ENCODE assay signal across 2 cellular contexts in genomic region chr20:53828673-53829085, GRCh38.
TF ChIP-seq lines count a peak whose summit lies in the region.

No MANE protein-coding gene starts in this region.

TF ChIP-seq in A549, 52 proteins besides CTCF, POLR2A, EP300 and RAD21 (continued from another document):
- TF ChIP-seq ELK1 (IDR thresholded peaks at IDR 0.05; ENCODE audit: low read depth, low read length) (no peak), BCL3 (IDR thresholded peaks at IDR 0.05) (no peak), CHD2 (IDR thresholded peaks at IDR 0.05; ENCODE audit: low read length, partially characterized antibody) (no peak), ESRRA (IDR thresholded peaks at IDR 0.05; ENCODE audit: borderline replicate concordance, low read length) (no peak), MAX (IDR thresholded peaks at IDR 0.05) (no peak), KDM1A (IDR thresholded peaks at IDR 0.05; ENCODE audit: low read depth) (no peak), TP53 (CRISPR knock-in tag; IDR thresholded peaks at IDR 0.05) (no peak), CBX2 (IDR thresholded peaks at IDR 0.05; ENCODE audit: borderline replicate concordance, low read depth) (no peak)
- TF ChIP-seq, protein P1, sequence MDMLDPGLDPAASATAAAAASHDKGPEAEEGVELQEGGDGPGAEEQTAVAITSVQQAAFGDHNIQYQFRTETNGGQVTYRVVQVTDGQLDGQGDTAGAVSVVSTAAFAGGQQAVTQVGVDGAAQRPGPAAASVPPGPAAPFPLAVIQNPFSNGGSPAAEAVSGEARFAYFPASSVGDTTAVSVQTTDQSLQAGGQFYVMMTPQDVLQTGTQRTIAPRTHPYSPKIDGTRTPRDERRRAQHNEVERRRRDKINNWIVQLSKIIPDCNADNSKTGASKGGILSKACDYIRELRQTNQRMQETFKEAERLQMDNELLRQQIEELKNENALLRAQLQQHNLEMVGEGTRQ (IDR thresholded peaks at IDR 0.05), result no peak

TF ChIP-seq in GM23338, 12 proteins besides CTCF, POLR2A, EP300 and RAD21 (continued from another document):
- TF ChIP-seq, protein P2, sequence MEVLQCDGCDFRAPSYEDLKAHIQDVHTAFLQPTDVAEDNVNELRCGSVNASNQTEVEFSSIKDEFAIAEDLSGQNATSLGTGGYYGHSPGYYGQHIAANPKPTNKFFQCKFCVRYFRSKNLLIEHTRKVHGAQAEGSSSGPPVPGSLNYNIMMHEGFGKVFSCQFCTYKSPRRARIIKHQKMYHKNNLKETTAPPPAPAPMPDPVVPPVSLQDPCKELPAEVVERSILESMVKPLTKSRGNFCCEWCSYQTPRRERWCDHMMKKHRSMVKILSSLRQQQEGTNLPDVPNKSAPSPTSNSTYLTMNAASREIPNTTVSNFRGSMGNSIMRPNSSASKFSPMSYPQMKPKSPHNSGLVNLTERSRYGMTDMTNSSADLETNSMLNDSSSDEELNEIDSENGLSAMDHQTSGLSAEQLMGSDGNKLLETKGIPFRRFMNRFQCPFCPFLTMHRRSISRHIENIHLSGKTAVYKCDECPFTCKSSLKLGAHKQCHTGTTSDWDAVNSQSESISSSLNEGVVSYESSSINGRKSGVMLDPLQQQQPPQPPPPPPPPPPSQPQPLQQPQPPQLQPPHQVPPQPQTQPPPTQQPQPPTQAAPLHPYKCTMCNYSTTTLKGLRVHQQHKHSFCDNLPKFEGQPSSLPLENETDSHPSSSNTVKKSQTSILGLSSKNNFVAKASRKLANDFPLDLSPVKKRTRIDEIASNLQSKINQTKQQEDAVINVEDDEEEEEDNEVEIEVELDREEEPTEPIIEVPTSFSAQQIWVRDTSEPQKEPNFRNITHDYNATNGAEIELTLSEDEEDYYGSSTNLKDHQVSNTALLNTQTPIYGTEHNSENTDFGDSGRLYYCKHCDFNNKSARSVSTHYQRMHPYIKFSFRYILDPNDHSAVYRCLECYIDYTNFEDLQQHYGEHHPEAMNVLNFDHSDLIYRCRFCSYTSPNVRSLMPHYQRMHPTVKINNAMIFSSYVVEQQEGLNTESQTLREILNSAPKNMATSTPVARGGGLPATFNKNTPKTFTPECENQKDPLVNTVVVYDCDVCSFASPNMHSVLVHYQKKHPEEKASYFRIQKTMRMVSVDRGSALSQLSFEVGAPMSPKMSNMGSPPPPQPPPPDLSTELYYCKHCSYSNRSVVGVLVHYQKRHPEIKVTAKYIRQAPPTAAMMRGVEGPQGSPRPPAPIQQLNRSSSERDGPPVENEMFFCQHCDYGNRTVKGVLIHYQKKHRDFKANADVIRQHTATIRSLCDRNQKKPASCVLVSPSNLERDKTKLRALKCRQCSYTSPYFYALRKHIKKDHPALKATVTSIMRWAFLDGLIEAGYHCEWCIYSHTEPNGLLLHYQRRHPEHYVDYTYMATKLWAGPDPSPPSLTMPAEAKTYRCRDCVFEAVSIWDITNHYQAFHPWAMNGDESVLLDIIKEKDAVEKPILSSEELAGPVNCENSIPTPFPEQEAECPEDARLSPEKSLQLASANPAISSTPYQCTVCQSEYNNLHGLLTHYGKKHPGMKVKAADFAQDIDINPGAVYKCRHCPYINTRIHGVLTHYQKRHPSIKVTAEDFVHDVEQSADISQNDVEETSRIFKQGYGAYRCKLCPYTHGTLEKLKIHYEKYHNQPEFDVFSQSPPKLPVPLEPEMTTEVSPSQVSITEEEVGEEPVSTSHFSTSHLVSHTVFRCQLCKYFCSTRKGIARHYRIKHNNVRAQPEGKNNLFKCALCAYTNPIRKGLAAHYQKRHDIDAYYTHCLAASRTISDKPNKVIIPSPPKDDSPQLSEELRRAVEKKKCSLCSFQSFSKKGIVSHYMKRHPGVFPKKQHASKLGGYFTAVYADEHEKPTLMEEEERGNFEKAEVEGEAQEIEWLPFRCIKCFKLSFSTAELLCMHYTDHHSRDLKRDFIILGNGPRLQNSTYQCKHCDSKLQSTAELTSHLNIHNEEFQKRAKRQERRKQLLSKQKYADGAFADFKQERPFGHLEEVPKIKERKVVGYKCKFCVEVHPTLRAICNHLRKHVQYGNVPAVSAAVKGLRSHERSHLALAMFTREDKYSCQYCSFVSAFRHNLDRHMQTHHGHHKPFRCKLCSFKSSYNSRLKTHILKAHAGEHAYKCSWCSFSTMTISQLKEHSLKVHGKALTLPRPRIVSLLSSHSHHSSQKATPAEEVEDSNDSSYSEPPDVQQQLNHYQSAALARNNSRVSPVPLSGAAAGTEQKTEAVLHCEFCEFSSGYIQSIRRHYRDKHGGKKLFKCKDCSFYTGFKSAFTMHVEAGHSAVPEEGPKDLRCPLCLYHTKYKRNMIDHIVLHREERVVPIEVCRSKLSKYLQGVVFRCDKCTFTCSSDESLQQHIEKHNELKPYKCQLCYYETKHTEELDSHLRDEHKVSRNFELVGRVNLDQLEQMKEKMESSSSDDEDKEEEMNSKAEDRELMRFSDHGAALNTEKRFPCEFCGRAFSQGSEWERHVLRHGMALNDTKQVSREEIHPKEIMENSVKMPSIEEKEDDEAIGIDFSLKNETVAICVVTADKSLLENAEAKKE (CRISPR knock-in tag; IDR thresholded peaks at IDR 0.05), result no peak
- TF ChIP-seq POLR2AphosphoS5 (IDR thresholded peaks at IDR 0.05; ENCODE audit: low read depth) (no peak), ETS1 (IDR thresholded peaks at IDR 0.05) (no peak), JUNB (IDR thresholded peaks at IDR 0.05; ENCODE audit: unreplicated experiment) (no peak), EZH2 (IDR thresholded peaks at IDR 0.05; ENCODE audit: low read depth, unreplicated experiment) (no peak), ZNF114 (CRISPR knock-in tag; IDR thresholded peaks at IDR 0.05) (no peak), ZNF331 (CRISPR knock-in tag; IDR thresholded peaks at IDR 0.05; ENCODE audit: low read depth) (no peak), NANOG (IDR thresholded peaks at IDR 0.05; ENCODE audit: borderline replicate concordance) (no peak), STAT1 (IDR thresholded peaks at IDR 0.05; ENCODE audit: unreplicated experiment) (no peak), CREB1 (CRISPR knock-in tag; IDR thresholded peaks at IDR 0.05; ENCODE audit: low read depth) (no peak)
